Comparison of ENCODE assay signal across 22 cellular contexts in the genomic region with DNA sequence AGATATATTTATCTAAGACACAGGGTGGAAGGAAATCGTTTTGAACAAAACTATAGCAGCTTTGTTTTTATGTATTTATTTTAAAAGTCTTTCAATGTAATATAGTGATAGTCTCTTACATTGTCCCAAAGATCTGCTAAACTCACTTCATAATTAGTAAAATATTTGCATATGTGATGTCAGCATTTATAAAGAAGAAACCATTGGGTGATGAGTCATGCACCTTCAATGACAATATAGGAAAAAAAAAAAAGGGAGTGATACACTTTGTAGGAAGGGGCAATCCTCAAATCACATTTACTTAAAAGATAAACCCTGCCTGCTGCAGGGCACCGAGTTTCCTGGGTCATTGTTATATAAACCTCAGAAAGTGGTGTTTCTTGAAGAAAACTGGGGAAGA.
"Had no signal": no experiment of that assay in that cellular context is flagged by ENCODE, and none has a peak within 500 bp of the region (broad histone marks: within the 10 kb centered on the region; RNA-seq: fewer than 3 reads in every experiment).

No MANE protein-coding gene starts in this region.

- DNase-seq: activated B cell treated with CpG ODN at 0.5 μM for 24 hours; activated CD4-positive, alpha-beta T cell treated with anti-CD3 and anti-CD28 coated beads for 36 hours; activated CD8-positive, alpha-beta memory T cell treated with anti-CD3 and anti-CD28 coated beads, Interleukin-2, amount 10 ng/mL, durations not matched to agents 7 days and 5 days; activated CD8-positive, alpha-beta T cell treated with anti-CD3 and anti-CD28 coated beads, Interleukin-2, amount 10 ng/mL, durations not matched to agents 7 days and 5 days; activated naive CD4-positive, alpha-beta T cell treated with Interleukin-2 at 50 U/mL for 16 hours; activated T-cell treated with anti-CD3 and anti-CD28 coated beads for 4 hours; activated T-cell treated with anti-CD3 and anti-CD28 coated beads, Interleukin-2, amount 50 U/mL, for 72 hours; anterior cingulate cortex; dermis blood vessel endothelial cell; effector CD4-positive, alpha-beta T cell; islet precursor cell; left ventricle myocardium superior; mammary epithelial cell; right lobe of liver; stimulated activated CD4-positive, alpha-beta T cell treated with anti-CD3 and anti-CD28 coated beads, Interleukin-2, amount 100 ng/mL, for 48 hours; stimulated activated naive CD8-positive, alpha-beta T cell treated with anti-CD3 and anti-CD28 coated beads, Interleukin-15, Interleukin-2, amounts not matched to agents 100 U/mL and 50 U/mL, for 24 hours; testis; transverse colon had no signal

- H3K36me3 ChIP-seq: gastroesophageal sphincter, neutrophil, right lobe of liver, transverse colon had no signal

- H3K9me3 ChIP-seq: gastroesophageal sphincter, neutrophil, right lobe of liver, testis, transverse colon had no signal

- FAIRE-seq: endometrium had no signal

- H3K79me2 ChIP-seq: hepatocyte had no signal

- H3K4me2 ChIP-seq: hepatocyte had no signal

- H3K27ac ChIP-seq: gastroesophageal sphincter, hepatocyte, neutrophil, right lobe of liver, testis, transverse colon had no signal

- H3K4me1 ChIP-seq: gastroesophageal sphincter, right lobe of liver, testis had no signal

- H3K4me3 ChIP-seq: gastroesophageal sphincter, hepatocyte, right lobe of liver, testis, transverse colon had no signal

- H3K27me3 ChIP-seq: gastroesophageal sphincter, hepatocyte, neutrophil, right lobe of liver, testis, transverse colon had no signal

- H2AFZ ChIP-seq: hepatocyte had no signal

- ATAC-seq: activated CD4-positive, alpha-beta T cell treated with anti-CD3 and anti-CD28 coated beads for 36 hours; activated CD8-positive, alpha-beta memory T cell treated with anti-CD3 and anti-CD28 coated beads, Interleukin-2, amount 10 ng/mL, durations not matched to agents 7 days and 5 days; activated CD8-positive, alpha-beta T cell treated with anti-CD3 and anti-CD28 coated beads, Interleukin-2, amount 10 ng/mL, durations not matched to agents 7 days and 5 days; activated T-cell treated with anti-CD3 and anti-CD28 coated beads, Interleukin-2, amount 50 U/mL, for 72 hours; gastroesophageal sphincter; left ventricle myocardium superior; right lobe of liver; stimulated activated naive CD8-positive, alpha-beta T cell treated with anti-CD3 and anti-CD28 coated beads, Interleukin-15, Interleukin-2, amounts not matched to agents 100 U/mL and 50 U/mL, for 24 hours had no signal
